ENCODE assay signal across 29 cellular contexts in genomic region chr1:84347547-84348239, GRCh38. TPM values are rescaled to one million over a fixed set of nuclear protein-coding genes. Genes with fewer than 3 reads are reported as not detected.
DNase-seq lines count a peak whose midpoint lies in the region; ATAC-seq and TF ChIP-seq lines count a peak whose summit lies in the region.
"Had no signal": no experiment of that assay in that cellular context is flagged by ENCODE, and none has a peak within 500 bp of the region (broad histone marks: within the 10 kb centered on the region; RNA-seq: fewer than 3 reads in every experiment).

No MANE protein-coding gene starts in this region.

- H3K27ac ChIP-seq in breast epithelium: peak overlapping the region; percentile 26 to 30
- H3K27ac ChIP-seq in fibroblast of lung (ENCODE audit: insufficient read depth, low read length): no peak overlapping the region
- peak overlapping the region; percentile 88 for H3K27ac ChIP-seq in neural cell (ENCODE audit: low read length)
- no peak overlapping the region for H3K27ac ChIP-seq in testis
- H3K27ac ChIP-seq: BLaER1, RWPE1, thoracic aorta had no signal

- H3K4me1 ChIP-seq in breast epithelium (no peaks in the 10 kb centered on the region), fibroblast of lung (ENCODE audit: control insufficient read depth, extremely low read depth, insufficient read depth, low read length) (no peaks in the 10 kb centered on the region), testis (no peaks in the 10 kb centered on the region)
- H3K4me1 ChIP-seq: BLaER1 had no signal

- no peak for TF ChIP-seq RAD21 in neural cell (conservative IDR thresholded peaks at IDR 0.05)

- WGBS in testis, 2 donors: 74 to 75% methylated on average over 8 of the region's 8 CpGs

- no peaks in the 10 kb centered on the region for H3K9me3 ChIP-seq in breast epithelium
- no peaks in the 10 kb centered on the region for H3K9me3 ChIP-seq in fibroblast of lung (ENCODE audit: control insufficient read depth, insufficient read depth, low read depth, low read length)
- no peaks in the 10 kb centered on the region for H3K9me3 ChIP-seq in neural cell (ENCODE audit: low read length)
- H3K9me3 ChIP-seq in testis: no peaks in the 10 kb centered on the region
- H3K9me3 ChIP-seq: BLaER1, thoracic aorta had no signal

- no peaks in the 10 kb centered on the region for H3K27me3 Mint-ChIP-seq in MCF 10A (ENCODE audit: insufficient read depth, unreplicated experiment)
- H3K27me3 Mint-ChIP-seq: activated naive CD8-positive, alpha-beta T cell treated with anti-CD3 and anti-CD28 coated beads, Interleukin-2, amount 10 ng/mL, durations not matched to agents 7 days and 5 days; brain; natural killer cell treated with Interleukin-12 subunit alpha and Interleukin-12 subunit beta and Interleukin-15 and Interleukin-18, amount 100 ng/mL, for 72 hours; stimulated activated memory B cell treated with anti-CD40 and anti-IgM and Interleukin-4, amounts not matched to agents 10 μg/mL and 1 μg/mL and 100 μg/mL, for 72 hours had no signal

- H3K27ac Mint-ChIP-seq in MCF 10A (ENCODE audit: low read depth, unreplicated experiment): no peak overlapping the region
- H3K27ac Mint-ChIP-seq: activated naive CD8-positive, alpha-beta T cell treated with anti-CD3 and anti-CD28 coated beads, Interleukin-2, amount 10 ng/mL, durations not matched to agents 7 days and 5 days; natural killer cell treated with Interleukin-12 subunit alpha and Interleukin-12 subunit beta and Interleukin-15 and Interleukin-18, amount 100 ng/mL, for 72 hours; stimulated activated memory B cell treated with anti-CD40 and anti-IgM and Interleukin-4, amounts not matched to agents 10 μg/mL and 1 μg/mL and 100 μg/mL, for 72 hours; WTC11 had no signal

- H3K4me2 ChIP-seq in fibroblast of lung (ENCODE audit: extremely low read depth, insufficient read depth, low read length): no peak overlapping the region
- H3K4me2 ChIP-seq in neural cell (ENCODE audit: low read length): no peak overlapping the region
- H3K4me2 ChIP-seq: BLaER1 had no signal

- H3K4me3 ChIP-seq in breast epithelium: peak overlapping the region in 1 of 3 donors; percentile 2
- H3K4me3 ChIP-seq in fibroblast of lung (replicated peaks in 1 of 4; ENCODE audit: control extremely low read depth in 1 of 4, insufficient read depth in 1 of 4, low read depth in 3 of 4, low read length in 4 of 4): peak overlapping the region in 1 of 4 experiments; percentile 3
- peak overlapping the region; percentile 24 for H3K4me3 ChIP-seq in neural cell (ENCODE audit: low read length)
- no peak overlapping the region for H3K4me3 ChIP-seq in testis
- H3K4me3 ChIP-seq: BLaER1, thoracic aorta had no signal

- intact Hi-C loops in breast epithelium (cut with DNase I; ENCODE audit: low total_unique reads) (no loop called here), MCF 10A (cut with micrococcal nuclease) (no loop called here), testis (cut with DNase I; ENCODE audit: low total_unique reads) (no loop called here)

- CTCF ChIA-PET in MCF 10A (lab: Yijun Ruan, JAX): no interaction called here

- no peak overlapping the region for H3K4me3 Mint-ChIP-seq in MCF 10A (ENCODE audit: unreplicated experiment)
- H3K4me3 Mint-ChIP-seq: activated naive CD8-positive, alpha-beta T cell treated with anti-CD3 and anti-CD28 coated beads, Interleukin-2, amount 10 ng/mL, durations not matched to agents 7 days and 5 days; brain; natural killer cell treated with Interleukin-12 subunit alpha and Interleukin-12 subunit beta and Interleukin-15 and Interleukin-18, amount 100 ng/mL, for 72 hours; stimulated activated memory B cell treated with anti-CD40 and anti-IgM and Interleukin-4, amounts not matched to agents 10 μg/mL and 1 μg/mL and 100 μg/mL, for 72 hours; WTC11 had no signal

- H3K36me3 Mint-ChIP-seq in MCF 10A (ENCODE audit: insufficient read depth, unreplicated experiment): no peaks in the 10 kb centered on the region
- H3K36me3 Mint-ChIP-seq: activated naive CD8-positive, alpha-beta T cell treated with anti-CD3 and anti-CD28 coated beads, Interleukin-2, amount 10 ng/mL, durations not matched to agents 7 days and 5 days; brain; natural killer cell treated with Interleukin-12 subunit alpha and Interleukin-12 subunit beta and Interleukin-15 and Interleukin-18, amount 100 ng/mL, for 72 hours; stimulated activated memory B cell treated with anti-CD40 and anti-IgM and Interleukin-4, amounts not matched to agents 10 μg/mL and 1 μg/mL and 100 μg/mL, for 72 hours; WTC11 had no signal

- POLR2A ChIA-PET in MCF 10A (lab: Yijun Ruan, JAX): no interaction called here

- TF ChIP-seq EP300 in neural cell (conservative IDR thresholded peaks at IDR 0.05; ENCODE audit: poor library complexity, severe bottlenecking): peak; percentile 92

- H3K27me3 ChIP-seq in breast epithelium (no peaks in the 10 kb centered on the region), fibroblast of lung (ENCODE audit: control insufficient read depth, insufficient read depth, low read length) (no peaks in the 10 kb centered on the region), neural cell (ENCODE audit: insufficient read depth, low read depth, low read length) (no peaks in the 10 kb centered on the region), testis (no peaks in the 10 kb centered on the region)
- H3K27me3 ChIP-seq: BLaER1 had no signal

- TF ChIP-seq CTCF in breast epithelium (IDR thresholded peaks at IDR 0.05) (no peak), MCF 10A (IDR thresholded peaks at IDR 0.05; ENCODE audit: unreplicated experiment) (no peak), fibroblast of lung (conservative IDR thresholded peaks at IDR 0.05 in 1 of 2, IDR thresholded peaks at IDR 0.05 in 1 of 2; ENCODE audit: low read depth in 1 of 2, low read length in 2 of 2) (no peak), neural cell (IDR thresholded peaks at IDR 0.05; ENCODE audit: poor library complexity, severe bottlenecking) (no peak), testis (IDR thresholded peaks at IDR 0.05) (no peak)

- H3K79me2 ChIP-seq in fibroblast of lung (ENCODE audit: control insufficient read depth, insufficient read depth, low read length): no peaks in the 10 kb centered on the region
- no peaks in the 10 kb centered on the region for H3K79me2 ChIP-seq in neural cell (replicated peaks; ENCODE audit: insufficient read depth, low read length)

- H3K9me3 Mint-ChIP-seq in MCF 10A (ENCODE audit: unreplicated experiment): no peaks in the 10 kb centered on the region
- H3K9me3 Mint-ChIP-seq: activated naive CD8-positive, alpha-beta T cell treated with anti-CD3 and anti-CD28 coated beads, Interleukin-2, amount 10 ng/mL, durations not matched to agents 7 days and 5 days; natural killer cell treated with Interleukin-12 subunit alpha and Interleukin-12 subunit beta and Interleukin-15 and Interleukin-18, amount 100 ng/mL, for 72 hours; stimulated activated memory B cell treated with anti-CD40 and anti-IgM and Interleukin-4, amounts not matched to agents 10 μg/mL and 1 μg/mL and 100 μg/mL, for 72 hours had no signal

- H3K9me2 ChIP-seq in neural cell (ENCODE audit: insufficient read depth, low read length): no peaks in the 10 kb centered on the region

- DNase-seq in breast epithelium (ENCODE audit: low spot score in 2 of 2): no peak
- no peak for DNase-seq in MCF 10A (ENCODE audit: unreplicated experiment)
- peak; percentile 15 to 58 for DNase-seq in fibroblast of lung (ENCODE audit: low read depth in 2 of 2)
- no peak for DNase-seq in testis
- no peak for DNase-seq in pons (ENCODE audit: low spot score)
- DNase-seq: activated CD4-positive, alpha-beta T cell treated with anti-CD3 and anti-CD28 coated beads, Interleukin-2, amount 50 U/mL, for 48 hours; activated CD8-positive, alpha-beta memory T cell treated with anti-CD3 and anti-CD28 coated beads, Interleukin-2, amount 50 U/mL, for 48 hours; activated effector memory CD4-positive, alpha-beta T cell treated with Interleukin-2 at 50 U/mL for 16 hours; activated naive CD8-positive, alpha-beta T cell treated with anti-CD3 and anti-CD28 coated beads, Interleukin-2, amount 10 ng/mL, durations not matched to agents 7 days and 5 days; effector CD8-positive, alpha-beta T cell; HCEC 1CT; KBM-7; NCI-H146; NCI-H2171; NCI-H526; stimulated activated CD4-positive, alpha-beta T cell treated with anti-CD3 and anti-CD28 coated beads, Interleukin-1b, Interleukin-23, amount 100 ng/mL, for 48 hours had no signal

- BruUV-seq in MCF 10A (replicated peaks; lab: Mats Ljungman, UMichigan): no TSS peak

- ATAC-seq in GM19328 (IDR thresholded peaks at IDR 0.05; ENCODE audit: unreplicated experiment) (no peak), HG03354 (IDR thresholded peaks at IDR 0.05; ENCODE audit: poor library complexity, severe bottlenecking, unreplicated experiment) (no peak)
- ATAC-seq: natural killer cell treated with Interleukin-12 subunit alpha and Interleukin-12 subunit beta and Interleukin-15 and Interleukin-18, amount 100 ng/mL, for 72 hours; WTC11 had no signal

- no peaks in the 10 kb centered on the region for H4K20me1 ChIP-seq in fibroblast of lung (ENCODE audit: control insufficient read depth, extremely low read depth, insufficient read depth, low read length)
- H4K20me1 ChIP-seq in neural cell (ENCODE audit: insufficient read depth): no peaks in the 10 kb centered on the region
- H4K20me1 ChIP-seq: BLaER1 had no signal

- H2AFZ ChIP-seq in fibroblast of lung (ENCODE audit: low read length) (peak overlapping the region; percentile 57), neural cell (ENCODE audit: low read depth, low read length) (no peak overlapping the region)

- H3K4me1 Mint-ChIP-seq in MCF 10A (ENCODE audit: insufficient read depth, unreplicated experiment): peaks cover 12% of the 10 kb centered on the region
- H3K4me1 Mint-ChIP-seq: activated naive CD8-positive, alpha-beta T cell treated with anti-CD3 and anti-CD28 coated beads, Interleukin-2, amount 10 ng/mL, durations not matched to agents 7 days and 5 days; stimulated activated memory B cell treated with anti-CD40 and anti-IgM and Interleukin-4, amounts not matched to agents 10 μg/mL and 1 μg/mL and 100 μg/mL, for 72 hours; WTC11 had no signal

- H3K9ac ChIP-seq in fibroblast of lung (ENCODE audit: insufficient read depth, low read length) (no peak overlapping the region), neural cell (ENCODE audit: low read length) (peak overlapping the region; percentile 52)
- H3K9ac ChIP-seq: BLaER1 had no signal

- H3K36me3 ChIP-seq in breast epithelium (no peaks in the 10 kb centered on the region), fibroblast of lung (ENCODE audit: control insufficient read depth, insufficient read depth, low read length) (no peaks in the 10 kb centered on the region), neural cell (ENCODE audit: insufficient read depth, low read length) (no peaks in the 10 kb centered on the region), testis (ENCODE audit: low read depth, missing control alignments) (no peaks in the 10 kb centered on the region)
- H3K36me3 ChIP-seq: BLaER1, thoracic aorta had no signal

- H3F3A ChIP-seq in neural cell (ENCODE audit: insufficient read depth, low read length, poor library complexity, severe bottlenecking): peaks cover 3% of the 10 kb centered on the region

- TF ChIP-seq POLR2A in breast epithelium (IDR thresholded peaks at IDR 0.05) (no peak), testis (IDR thresholded peaks at IDR 0.05) (no peak)

RNA-seq across cellular contexts. Expression of gene SAMD13, which starts 46.2 kb away (rescaled TPM):
- total RNA-seq in breast epithelium (1 to 10 TPM; 2.1 to 3.1 (median 2.6) TPM), MCF 10A (2022) (1.2 and 1.3 TPM in 2 replicates), fibroblast of lung (1.3 and 2.5 TPM in 2 replicates), testis (1 to 10 TPM; 6.1 to 6.6 TPM)
- polyA plus RNA-seq in fibroblast of lung (0.44 and 0.68 TPM in 2 replicates), neural cell (14.9 and 20.0 TPM in 2 replicates), testis (ENCODE audit: insufficient read depth, low read depth, low replicate concordance) (31.9 TPM)
- 0.92 and 1.1 TPM in 2 replicates for polyA plus RNA-seq in fibroblast of lung (2012)
- polyA minus RNA-seq in fibroblast of lung (ENCODE audit: low replicate concordance) (not detected in 2 replicates), neural cell (7.1 and 8.1 TPM in 2 replicates)

RNA-seq across cellular contexts. Expression of gene DNASE2B, which starts 50.6 kb away (rescaled TPM):
- total RNA-seq in breast epithelium: 1 to 10 TPM in 2 of 3 donors, not detected in 1; 1.3 to 7.2 TPM
- total RNA-seq in MCF 10A (2022): not detected in 2 replicates
- not detected in 2 replicates for total RNA-seq in fibroblast of lung
- not detected in 2 replicates for polyA plus RNA-seq in fibroblast of lung
- polyA plus RNA-seq in fibroblast of lung (2012): not detected in 2 replicates
- polyA minus RNA-seq in fibroblast of lung (ENCODE audit: low replicate concordance): not detected in 2 replicates
- 26.1 and 27.9 TPM in 2 replicates for polyA plus RNA-seq in neural cell
- polyA minus RNA-seq in neural cell: 11.9 and 16.8 TPM in 2 replicates
- total RNA-seq in testis: under 1 TPM; 0.25 to 0.31 TPM
- polyA plus RNA-seq in testis (ENCODE audit: insufficient read depth, low read depth, low replicate concordance): 1.3 TPM
- total RNA-seq: activated naive CD8-positive, alpha-beta T cell treated with anti-CD3 and anti-CD28 coated beads, Interleukin-2, amount 10 ng/mL, durations not matched to agents 7 days and 5 days; Daoy; natural killer cell treated with Interleukin-12 subunit alpha and Interleukin-12 subunit beta and Interleukin-15 and Interleukin-18, amount 100 ng/mL, for 72 hours; posterior vena cava; thoracic aorta had no signal
- polyA plus RNA-seq: esophagus had no signal

Comparison
In these comparisons a context has a peak if more than half of its experiments do, and no peak if none do; other contexts are left out.
1. DNase-seq: peak in fibroblast of lung (2 of 2); none in breast epithelium (0 of 2), MCF 10A (single experiment), testis (single experiment) and pons (single experiment).
2. H3K27ac ChIP-seq: peak in breast epithelium (2 of 2) and neural cell (single experiment); none in fibroblast of lung (single experiment) and testis (0 of 2).